In genomic region chr2:20447437-20448245, GRCh38 we compare ENCODE assay signal across 8 cellular contexts. TPM values are rescaled to one million over a fixed set of nuclear protein-coding genes. Genes with fewer than 3 reads are reported as not detected.
DNase-seq lines count a peak whose midpoint lies in the region; ATAC-seq and TF ChIP-seq lines count a peak whose summit lies in the region.

No MANE protein-coding gene starts in this region.

- peak overlapping the region; percentile 60 for H3K27ac Mint-ChIP-seq in activated naive CD8-positive, alpha-beta T cell treated with anti-CD3 and anti-CD28 coated beads for 36 hours

- H3K27me3 ChIP-seq in heart left ventricle = no peaks in the 10 kb centered on the region
- no peaks in the 10 kb centered on the region for H3K27me3 ChIP-seq in trophoblast cell (ENCODE audit: insufficient read depth, low read length)

- H3K36me3 Mint-ChIP-seq in activated naive CD8-positive, alpha-beta T cell treated with anti-CD3 and anti-CD28 coated beads for 36 hours = no peaks in the 10 kb centered on the region

- H4K91ac ChIP-seq in trophoblast cell (ENCODE audit: low read depth, low read length) = peak overlapping the region; percentile 81

- TF ChIP-seq CTCF in heart left ventricle (IDR thresholded peaks at IDR 0.05) = no peak

- H3K9ac ChIP-seq in trophoblast cell (ENCODE audit: low read length) = peak overlapping the region; percentile 89

- H3K4me1 ChIP-seq in heart left ventricle (peaks cover 0 to 58% (median 39%) of the 10 kb centered on the region in 12 donors), trophoblast cell (ENCODE audit: control insufficient read depth in 1 of 2, insufficient read depth in 2 of 2, low read length in 2 of 2) (peaks cover 20 to 27% of the 10 kb centered on the region in 2 experiments)

- peak overlapping the region; percentile 5 for H2BK12ac ChIP-seq in trophoblast cell (ENCODE audit: low read length)

- ATAC-seq in GM21576 (IDR thresholded peaks at IDR 0.05; ENCODE audit: unreplicated experiment) = peak; percentile 10
- peak in 3 of 4 donors; percentile 4 to 38 (median 17) for ATAC-seq in heart left ventricle
- no peak for ATAC-seq in HG02981 (IDR thresholded peaks at IDR 0.05; ENCODE audit: unreplicated experiment)

- H2BK5ac ChIP-seq in trophoblast cell (ENCODE audit: low read depth, low read length, poor library complexity) = peak overlapping the region; percentile 80

- H3K4me3 ChIP-seq in GM08714 (ENCODE audit: low read length) (peak overlapping the region; percentile 68; the same call in 1 of the 2 replicates), heart left ventricle (peak overlapping the region; percentile 77 to 99 (median 95)), trophoblast cell (ENCODE audit: low read depth, low read length) (peak overlapping the region; percentile 93)

- H3K4me3 Mint-ChIP-seq in activated naive CD8-positive, alpha-beta T cell treated with anti-CD3 and anti-CD28 coated beads for 36 hours = peak overlapping the region; percentile 77

- H3K36me3 ChIP-seq in heart left ventricle (peaks cover 0 to 22% (median 18%) of the 10 kb centered on the region in 9 donors), trophoblast cell (ENCODE audit: control insufficient read depth in 1 of 2, insufficient read depth in 2 of 2, low read length in 2 of 2) (peaks cover 13 to 15% of the 10 kb centered on the region in 2 experiments)

- peak; percentile 26 for DNase-seq in NCI-H1694 treated with DMSO at 0.1 percent for 48 hours (lab: John Stamatoyannopoulos, UW)
- peak; percentile 38 for DNase-seq in activated naive CD8-positive, alpha-beta T cell treated with anti-CD3 and anti-CD28 coated beads for 36 hours
- DNase-seq in heart left ventricle = peak; percentile 59 to 80 (median 61)
- DNase-seq in trophoblast cell = peak in 1 of 2 donors; percentile 58
- DNase-seq in NCI-H187 treated with DMSO at 0.1 percent for 48 hours (lab: John Stamatoyannopoulos, UW) = no peak

- H4K8ac ChIP-seq in trophoblast cell (ENCODE audit: low read depth, low read length) = peak overlapping the region; percentile 76

- H3K18ac ChIP-seq in trophoblast cell (ENCODE audit: low read length) = peak overlapping the region; percentile 85

- TF ChIP-seq POLR2A in heart left ventricle (IDR thresholded peaks at IDR 0.05) = peak in 1 of 2 donors; percentile 10

- intact Hi-C loops in heart left ventricle (cut with DNase I) = loop anchor here in 9 of 10 donors (1.0 to 10.0 kb wide), 7 partner anchors 147 to 190 kb away; no protein-coding TSS in a partner anchor

- peaks cover 7% of the 10 kb centered on the region for H3K4me1 Mint-ChIP-seq in activated naive CD8-positive, alpha-beta T cell treated with anti-CD3 and anti-CD28 coated beads for 36 hours

- H3K79me2 ChIP-seq in trophoblast cell (ENCODE audit: control insufficient read depth, insufficient read depth, low read length, poor library complexity) = peaks cover 23% of the 10 kb centered on the region

- H3K4me2 ChIP-seq in trophoblast cell (ENCODE audit: low read length) = peak overlapping the region; percentile 54

- H3K9me3 Mint-ChIP-seq in activated naive CD8-positive, alpha-beta T cell treated with anti-CD3 and anti-CD28 coated beads for 36 hours = no peaks in the 10 kb centered on the region

- H2BK120ac ChIP-seq in trophoblast cell (ENCODE audit: insufficient read depth, low read length, poor library complexity) = peak overlapping the region; percentile 45

- peak overlapping the region; percentile 15 for H2AFZ ChIP-seq in trophoblast cell (ENCODE audit: insufficient read depth, low read length, poor library complexity)

- H3K23ac ChIP-seq in trophoblast cell (ENCODE audit: low read length) = no peak overlapping the region

- peak overlapping the region; percentile 94 to 100 (median 98) for H3K27ac ChIP-seq in heart left ventricle
- peak overlapping the region; percentile 89 for H3K27ac ChIP-seq in trophoblast cell (ENCODE audit: low read depth, low read length)

- peak overlapping the region; percentile 6 for H4K12ac ChIP-seq in trophoblast cell (ENCODE audit: low read depth, low read length)

- H3K4ac ChIP-seq in trophoblast cell (ENCODE audit: low read depth, low read length) = peak overlapping the region; percentile 93

- 1% methylated on average over 37 to 78 of the region's 78 CpGs for WGBS in heart left ventricle, 4 donors
- WGBS in trophoblast cell (ENCODE audit: extremely low coverage, insufficient coverage, insufficient read length) = no CpG with 5 or more reads among the region's 78 CpGs

- H3K27me3 Mint-ChIP-seq in activated naive CD8-positive, alpha-beta T cell treated with anti-CD3 and anti-CD28 coated beads for 36 hours = peaks cover 36% of the 10 kb centered on the region

- H3K9me3 ChIP-seq in heart left ventricle = no peaks in the 10 kb centered on the region
- H3K9me3 ChIP-seq in trophoblast cell (ENCODE audit: insufficient read depth, low read depth, low read length) = peaks cover 6% of the 10 kb centered on the region

- H2AK5ac ChIP-seq in trophoblast cell (ENCODE audit: low read length) = peak overlapping the region; percentile 51

- peak overlapping the region; percentile 84 for H3K14ac ChIP-seq in trophoblast cell (ENCODE audit: low read length)

- H3K79me1 ChIP-seq in trophoblast cell (ENCODE audit: low read length) = peaks cover 35% of the 10 kb centered on the region

RNA-seq across cellular contexts. Expression of gene RHOB, which starts 0.8 kb away (rescaled TPM):
- 10 to 100 TPM; 13.4 to 13.7 TPM for total RNA-seq in activated naive CD8-positive, alpha-beta T cell treated with anti-CD3 and anti-CD28 coated beads for 36 hours
- total RNA-seq in heart left ventricle = 100 to 1,000 TPM; 105 to 429 (median 169) TPM
- polyA plus RNA-seq in heart left ventricle = 100 to 1,000 TPM; 136 to 238 TPM
- 220 and 222 TPM in 2 replicates for polyA plus RNA-seq in trophoblast cell (2013)

Comparison
In these comparisons a context has a peak if more than half of its experiments do, and no peak if none do; other contexts are left out.
1. RNA of gene RHOB, which starts 0.8 kb away (total RNA-seq): 105 to 429 TPM in heart left ventricle; 13.4 to 13.7 TPM in activated naive CD8-positive, alpha-beta T cell treated with anti-CD3 and anti-CD28 coated beads for 36 hours; every median in the first group is over 4 times any median in the second.
2. Peak in every context shown above with its lines, with median percentiles within 50 percentile points of each other: H3K4me3 ChIP-seq.